In the genomic region with DNA sequence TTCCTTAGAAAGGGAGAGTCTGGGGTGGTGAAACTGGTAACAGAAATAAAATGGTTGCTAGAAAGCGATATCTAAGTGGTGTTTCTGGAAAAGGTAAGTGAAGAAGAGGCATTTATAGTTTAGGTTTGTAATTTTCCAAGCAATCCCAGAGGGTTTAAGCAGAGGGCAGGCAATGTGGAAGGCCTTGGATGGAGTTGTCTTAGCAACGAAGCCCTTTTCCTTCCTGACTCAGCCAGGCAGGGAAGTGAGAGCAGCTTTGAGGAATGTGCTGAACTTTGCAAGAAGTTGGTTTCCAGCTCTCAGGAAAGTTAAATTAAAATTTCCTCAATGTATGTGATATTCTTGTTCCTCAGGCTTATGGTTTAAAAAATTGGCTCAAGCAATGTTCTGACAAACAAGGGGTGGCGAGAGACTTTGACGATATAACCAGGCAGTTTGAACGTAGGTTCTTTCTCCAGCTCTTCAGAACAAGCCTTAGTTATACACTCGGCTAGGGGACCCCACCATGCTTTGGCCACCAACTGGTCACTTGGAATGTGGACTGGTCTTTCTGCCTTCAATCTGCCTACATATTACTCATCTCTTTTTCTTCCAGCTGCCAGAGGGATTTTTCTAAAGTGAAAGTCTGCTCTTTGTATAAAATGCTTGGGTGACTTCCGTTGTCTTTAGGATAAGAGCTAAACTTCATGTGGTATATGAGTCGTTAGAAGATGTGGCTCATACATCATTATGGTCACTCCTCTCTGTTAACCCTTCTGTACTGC, we compare ENCODE assay signal across 8 cellular contexts.
A peak's percentile ranks its signal among the peaks of the same experiment; 100 is the strongest.
DNase-seq lines count a peak whose midpoint lies in the region; ATAC-seq and TF ChIP-seq lines count a peak whose summit lies in the region.
"Had no signal": no experiment of that assay in that cellular context is flagged by ENCODE, and none has a peak within 500 bp of the region (broad histone marks: within the 10 kb centered on the region; RNA-seq: fewer than 3 reads in every experiment).

No MANE protein-coding gene starts in this region.

- TF ChIP-seq POLR2A in upper lobe of left lung (IDR thresholded peaks at IDR 0.05) = no peak

- H3K27ac Mint-ChIP-seq in H9 = no peak overlapping the region

- no peak for TF ChIP-seq EP300 in upper lobe of left lung (IDR thresholded peaks at IDR 0.05)

- no peak overlapping the region for H3K23ac ChIP-seq in H9 (ENCODE audit: insufficient read length, low read depth, low read length)

- H2AFZ ChIP-seq in H9 (ENCODE audit: low read length) = no peak overlapping the region

- H4K8ac ChIP-seq in H9 (replicated peaks; ENCODE audit: insufficient read length, low read depth, low read length) = no peak overlapping the region

- H3K36me3 Mint-ChIP-seq in H9 (ENCODE audit: insufficient read depth in 1 of 3, low read depth in 3 of 3) = no peaks in the 10 kb centered on the region

- no peak overlapping the region for H3K14ac ChIP-seq in H9 (ENCODE audit: insufficient read depth, low read length)

- 60 to 68% methylated on average over 8 of the region's 8 CpGs for WGBS in upper lobe of left lung, 2 donors
- WGBS in H9 (ENCODE audit: extremely low coverage, insufficient read length, low lambda C conversion rate) = no CpG with 5 or more reads among the region's 8 CpGs

- H3K27me3 ChIP-seq in upper lobe of left lung (no peaks in the 10 kb centered on the region), H9 (ENCODE audit: insufficient read depth, low read length) (no peaks in the 10 kb centered on the region)

- H3K9me3 ChIP-seq in upper lobe of left lung (no peaks in the 10 kb centered on the region), H9 (ENCODE audit: control insufficient read depth, low read depth, low read length) (no peaks in the 10 kb centered on the region)

- H3K27me3 Mint-ChIP-seq in H9 (ENCODE audit: low read depth) = peaks cover 15% of the 10 kb centered on the region

- no peak overlapping the region for H2BK120ac ChIP-seq in H9 (ENCODE audit: low read depth, low read length, poor library complexity, severe bottlenecking)

- H3K36me3 ChIP-seq in upper lobe of left lung = no peaks in the 10 kb centered on the region

- ATAC-seq in upper lobe of left lung (ENCODE audit: low FRiP score in 2 of 2) = peak; percentile 61 to 70

- H4K20me1 ChIP-seq in H9 (ENCODE audit: control insufficient read depth, insufficient read depth, insufficient read length) = no peaks in the 10 kb centered on the region

- H3K4me3 Mint-ChIP-seq in H9 = no peak overlapping the region

- no peak overlapping the region for H3K4ac ChIP-seq in H9 (ENCODE audit: low read depth, low read length)

- no peak overlapping the region for H2BK20ac ChIP-seq in H9 (ENCODE audit: low read depth, low read length, poor library complexity, severe bottlenecking)

- no peaks in the 10 kb centered on the region for H3K79me2 ChIP-seq in H9 (ENCODE audit: insufficient read depth, low read length)

- H3T11ph ChIP-seq in H9 (ENCODE audit: low read length) = no peak overlapping the region

- no peak overlapping the region for H3K18ac ChIP-seq in H9 (ENCODE audit: insufficient read length, low read depth, low read length)

- H3K9ac ChIP-seq in H9 (ENCODE audit: extremely low read depth, insufficient read length, low read length) = no peak overlapping the region

- no peak overlapping the region for H2BK12ac ChIP-seq in H9 (ENCODE audit: insufficient read length, low read depth, low read length)

- H4K5ac ChIP-seq in H9 (ENCODE audit: insufficient read length, low read depth, low read length) = no peak overlapping the region

- no peak overlapping the region for H3K56ac ChIP-seq in H9 (ENCODE audit: insufficient read length, low read depth, low read length)

- H3K27ac ChIP-seq in upper lobe of left lung (peak overlapping the region in 1 of 4 donors; percentile 67), H9 (ENCODE audit: insufficient read length, low read depth, low read length) (no peak overlapping the region)

- H2BK5ac ChIP-seq in H9 (ENCODE audit: insufficient read length, low read length) = no peak overlapping the region

- H3K4me2 ChIP-seq in H9 (ENCODE audit: insufficient read depth, insufficient read length, low read length) = no peak overlapping the region

- TF ChIP-seq CTCF in choroid plexus epithelial cell (conservative IDR thresholded peaks at IDR 0.05; ENCODE audit: low read depth, low read length) (no peak), upper lobe of left lung (IDR thresholded peaks at IDR 0.05) (no peak), H9 (conservative IDR thresholded peaks at IDR 0.05) (no peak)

- H3K23me2 ChIP-seq in H9 (ENCODE audit: insufficient read length, low read depth, low read length, poor library complexity, severe bottlenecking) = no peaks in the 10 kb centered on the region

- no peak overlapping the region for H2BK15ac ChIP-seq in H9 (ENCODE audit: low read depth, low read length)

- H3K79me1 ChIP-seq in H9 (ENCODE audit: insufficient read depth, low read depth, low read length, poor library complexity, severe bottlenecking) = no peaks in the 10 kb centered on the region

- H3K9me3 Mint-ChIP-seq in H9 = no peaks in the 10 kb centered on the region; a peak in 1 of 5 replicates

- H4K91ac ChIP-seq in H9 (ENCODE audit: insufficient read length, low read depth, low read length) = no peak overlapping the region

- no peak overlapping the region for H2AK5ac ChIP-seq in H9 (ENCODE audit: insufficient read length, low read length)

- H3K4me1 ChIP-seq in upper lobe of left lung (peaks cover 0 to 3% (median 0%) of the 10 kb centered on the region in 4 donors), H9 (ENCODE audit: insufficient read depth, low read length) (no peaks in the 10 kb centered on the region)

- H3K4me1 Mint-ChIP-seq in H9 = no peaks in the 10 kb centered on the region

- H3K4me3 ChIP-seq in choroid plexus epithelial cell (ENCODE audit: low read depth, low read length) (no peak overlapping the region), upper lobe of left lung (no peak overlapping the region)

- DNase-seq in NCI-H226 = peak; percentile 84
- DNase-seq in choroid plexus epithelial cell (ENCODE audit: low read depth) = peak; percentile 76
- peak; percentile 31 for DNase-seq in left kidney (ENCODE audit: low read depth, low spot score)
- no peak for DNase-seq in upper lobe of left lung
- no peak for DNase-seq in GM19238 (ENCODE audit: insufficient read length, low spot score)
- no peak for DNase-seq in H9
- DNase-seq in NCI-H187 (lab: John Stamatoyannopoulos, UW) = no peak
- DNase-seq: SHP77 had no signal

Comparison
In these comparisons a context has a peak if more than half of its experiments do, and no peak if none do; other contexts are left out.
1. DNase-seq: peak in NCI-H226 (single experiment), choroid plexus epithelial cell (single experiment) and left kidney (single experiment); none in upper lobe of left lung (0 of 2), GM19238 (single experiment), H9 (single experiment) and NCI-H187 (0 of 2).